Comparison of ENCODE assay signal across 1 cellular context in the genomic region with DNA sequence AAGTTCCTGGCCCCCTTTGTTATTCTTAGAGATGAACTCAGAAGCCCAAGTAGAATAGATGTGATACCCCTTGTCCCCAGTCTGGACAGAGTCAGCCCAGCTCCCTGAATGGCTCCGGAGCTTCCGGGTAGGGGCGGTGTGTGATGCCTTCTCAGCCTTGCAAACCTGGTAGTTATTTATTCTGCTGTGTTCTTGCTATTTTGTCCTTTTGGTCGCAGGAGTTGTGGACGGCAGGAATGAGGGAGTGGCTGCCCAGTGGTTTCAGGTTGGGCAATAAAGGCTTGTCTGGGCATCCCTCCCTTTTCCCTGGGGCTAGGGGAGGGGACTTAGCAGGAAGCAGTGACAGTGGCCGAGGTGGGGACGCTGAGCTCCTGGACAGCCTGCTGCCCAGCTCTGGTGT.
TF ChIP-seq lines count a peak whose summit lies in the region.

No MANE protein-coding gene starts in this region.

TF ChIP-seq in H1, 55 proteins besides CTCF, POLR2A, EP300 and RAD21:
- TF ChIP-seq RXRA (IDR thresholded peaks at IDR 0.05; ENCODE audit: insufficient read depth, low read depth, low read length) (no peak), ZNF274 (IDR thresholded peaks at IDR 0.05; ENCODE audit: borderline replicate concordance, extremely low read depth, low read length) (no peak), BACH1 (IDR thresholded peaks at IDR 0.05; ENCODE audit: low read length) (no peak), POLR2AphosphoS5 (IDR thresholded peaks at IDR 0.05; ENCODE audit: low read depth, low read length) (no peak), RBBP5 (IDR thresholded peaks at IDR 0.05; ENCODE audit: borderline replicate concordance, low read depth, low read length) (no peak), HDAC2 (IDR thresholded peaks at IDR 0.05; ENCODE audit: borderline replicate concordance in 1 of 2, low read depth in 2 of 2, low read length in 2 of 2) (no peak), SIRT6 (IDR thresholded peaks at IDR 0.05; ENCODE audit: low read length) (no peak), SP1 (IDR thresholded peaks at IDR 0.05; ENCODE audit: low read depth, low read length) (no peak)
